26 cellular contexts compared by ENCODE assay signal in genomic region chr3:140180603-140181002, GRCh38.
DNase-seq lines count a peak whose midpoint lies in the region; ATAC-seq, FAIRE-seq and TF ChIP-seq lines count a peak whose summit lies in the region.
"Had no signal": no experiment of that assay in that cellular context is flagged by ENCODE, and none has a peak within 500 bp of the region (broad histone marks: within the 10 kb centered on the region; RNA-seq: fewer than 3 reads in every experiment).

No MANE protein-coding gene starts in this region.

- H3K9me3 ChIP-seq in astrocyte (ENCODE audit: insufficient read depth, low read depth, low read length) (no peaks in the 10 kb centered on the region), smooth muscle cell (replicated peaks; ENCODE audit: low read depth) (no peaks in the 10 kb centered on the region)
- H3K9me3 ChIP-seq: upper lobe of right lung had no signal

- H3K9me3 Mint-ChIP-seq in astrocyte (ENCODE audit: unreplicated experiment) = no peaks in the 10 kb centered on the region
- H3K9me3 Mint-ChIP-seq: stimulated activated effector memory CD8-positive, alpha-beta T cell treated with anti-CD3 and anti-CD28 coated beads, Interleukin-12 subunit alpha, Interleukin-12 subunit beta, amount 100 ng/mL, for 72 hours; T-helper 2 cell treated with Interferon-gamma antibody and Interleukin-4, amounts not matched to agents 5 μg/mL and 100 μg/mL, for 36 hours had no signal

- H3K4me1 ChIP-seq in astrocyte (ENCODE audit: insufficient read depth, low read length) (peaks cover 9% of the 10 kb centered on the region), smooth muscle cell (ENCODE audit: low read depth) (no peaks in the 10 kb centered on the region)
- H3K4me1 ChIP-seq: upper lobe of right lung had no signal

- H4K20me1 ChIP-seq in astrocyte (ENCODE audit: insufficient read depth, low read length) (no peaks in the 10 kb centered on the region), smooth muscle cell (ENCODE audit: low read depth) (no peaks in the 10 kb centered on the region)

- FAIRE-seq in astrocyte (lab: Jason Lieb, UNC) = no peak
- FAIRE-seq in RCC 7860 (lab: Jason Lieb, UNC) = no peak
- FAIRE-seq: GM12891, K562, kidney, small intestine had no signal

- H2AFZ ChIP-seq in astrocyte (ENCODE audit: low read depth, low read length) (no peak overlapping the region), smooth muscle cell (ENCODE audit: low read depth) (no peak overlapping the region)

- H3K4me2 ChIP-seq in astrocyte (ENCODE audit: low read length) (no peak overlapping the region), smooth muscle cell (peak overlapping the region; percentile 19)

- H3K27me3 Mint-ChIP-seq in astrocyte (ENCODE audit: low read depth, unreplicated experiment) = no peaks in the 10 kb centered on the region

- H3K27ac ChIP-seq in astrocyte (ENCODE audit: low read depth, low read length) = no peak overlapping the region
- H3K27ac ChIP-seq in smooth muscle cell (ENCODE audit: low read depth) = no peak overlapping the region
- H3K27ac ChIP-seq: coronary artery, upper lobe of right lung had no signal

- H3K9ac ChIP-seq in astrocyte (ENCODE audit: low read length) (no peak overlapping the region), smooth muscle cell (ENCODE audit: low read depth) (no peak overlapping the region)

- no peak for TF ChIP-seq CTCF in astrocyte (IDR thresholded peaks at IDR 0.05; ENCODE audit: insufficient read depth, low read depth, low read length)
- no peak for TF ChIP-seq CTCF in smooth muscle cell (IDR thresholded peaks at IDR 0.05; ENCODE audit: borderline replicate concordance, insufficient read depth, poor library complexity, severe bottlenecking)

- no peaks in the 10 kb centered on the region for H3K27me3 ChIP-seq in astrocyte (ENCODE audit: insufficient read depth, low read length)
- H3K27me3 ChIP-seq in smooth muscle cell (ENCODE audit: low read depth) = no peaks in the 10 kb centered on the region
- H3K27me3 ChIP-seq: upper lobe of right lung had no signal

- peak overlapping the region; percentile 23 for H3K27ac Mint-ChIP-seq in astrocyte (ENCODE audit: unreplicated experiment)
- H3K27ac Mint-ChIP-seq: CD4-positive, alpha-beta memory T cell; memory B cell; natural killer cell; stimulated activated effector memory CD8-positive, alpha-beta T cell treated with anti-CD3 and anti-CD28 coated beads, Interleukin-12 subunit alpha, Interleukin-12 subunit beta, amount 100 ng/mL, for 72 hours; T-helper 2 cell treated with Interferon-gamma antibody and Interleukin-4, amounts not matched to agents 5 μg/mL and 100 μg/mL, for 36 hours had no signal

- H3K79me2 ChIP-seq in astrocyte (ENCODE audit: insufficient read depth, low read length) = no peaks in the 10 kb centered on the region
- H3K79me2 ChIP-seq in smooth muscle cell (ENCODE audit: low read depth) = no peaks in the 10 kb centered on the region

- ATAC-seq in GM21526 (IDR thresholded peaks at IDR 0.05; ENCODE audit: low FRiP score, unreplicated experiment) (no peak), GM21367 (IDR thresholded peaks at IDR 0.05; ENCODE audit: unreplicated experiment) (no peak)
- ATAC-seq: K562; natural killer cell; stimulated activated effector memory CD8-positive, alpha-beta T cell treated with anti-CD3 and anti-CD28 coated beads, Interleukin-12 subunit alpha, Interleukin-12 subunit beta, amount 100 ng/mL, for 72 hours; upper lobe of right lung had no signal

- H3K4me3 ChIP-seq in astrocyte (ENCODE audit: insufficient read depth, low read depth, low read length) = no peak overlapping the region
- no peak overlapping the region for H3K4me3 ChIP-seq in smooth muscle cell
- H3K4me3 ChIP-seq: coronary artery, K562, upper lobe of right lung had no signal

- no peak overlapping the region for H3K4me3 Mint-ChIP-seq in astrocyte (ENCODE audit: unreplicated experiment)
- H3K4me3 Mint-ChIP-seq: CD4-positive, alpha-beta memory T cell; memory B cell; natural killer cell; stimulated activated effector memory CD8-positive, alpha-beta T cell treated with anti-CD3 and anti-CD28 coated beads, Interleukin-12 subunit alpha, Interleukin-12 subunit beta, amount 100 ng/mL, for 72 hours; T-helper 2 cell treated with Interferon-gamma antibody and Interleukin-4, amounts not matched to agents 5 μg/mL and 100 μg/mL, for 36 hours had no signal

- 33% methylated on average over 1 of the region's 1 CpG for WGBS in smooth muscle cell (ENCODE audit: low lambda C conversion rate)

- H3K4me1 Mint-ChIP-seq in astrocyte (ENCODE audit: low read depth, unreplicated experiment) = peaks cover 12% of the 10 kb centered on the region
- H3K4me1 Mint-ChIP-seq: CD4-positive, alpha-beta memory T cell; memory B cell; natural killer cell; stimulated activated effector memory CD8-positive, alpha-beta T cell treated with anti-CD3 and anti-CD28 coated beads, Interleukin-12 subunit alpha, Interleukin-12 subunit beta, amount 100 ng/mL, for 72 hours had no signal

- no peaks in the 10 kb centered on the region for H3K36me3 ChIP-seq in astrocyte (ENCODE audit: insufficient read depth, low read length)
- H3K36me3 ChIP-seq in smooth muscle cell (ENCODE audit: low read depth) = no peaks in the 10 kb centered on the region
- H3K36me3 ChIP-seq: upper lobe of right lung had no signal

- H3K36me3 Mint-ChIP-seq in astrocyte (ENCODE audit: low read depth, unreplicated experiment) = peaks cover 9% of the 10 kb centered on the region
- H3K36me3 Mint-ChIP-seq: CD4-positive, alpha-beta memory T cell; memory B cell; natural killer cell; stimulated activated effector memory CD8-positive, alpha-beta T cell treated with anti-CD3 and anti-CD28 coated beads, Interleukin-12 subunit alpha, Interleukin-12 subunit beta, amount 100 ng/mL, for 72 hours had no signal

- H3F3A ChIP-seq in smooth muscle cell (ENCODE audit: low read depth) = no peaks in the 10 kb centered on the region

- DNase-seq in NCI-H345 (lab: John Stamatoyannopoulos, UW) (peak; percentile 43), NCI-H345 treated with DMSO at 0.1 percent for 48 hours (lab: John Stamatoyannopoulos, UW; ENCODE audit: unreplicated experiment) (no peak), NCI-H2171 (lab: John Stamatoyannopoulos, UW) (peak; percentile 34), astrocyte (ENCODE audit: low read depth) (no peak), smooth muscle cell (lab: John Stamatoyannopoulos, UW; ENCODE audit: unreplicated experiment) (no peak), RCC 7860 (ENCODE audit: low spot score) (no peak)
- DNase-seq: 8988T; activated CD4-positive, CD25-positive, alpha-beta regulatory T cell treated with anti-CD3 and anti-CD28 coated beads, Interleukin-2, amount 50 U/mL, for 72 hours; activated naive CD4-positive, alpha-beta T cell; CD4-positive, alpha-beta memory T cell; erythroblast; GOT3; kidney; natural killer cell; NCI-H1048; posterior cingulate gyrus; small intestine; upper lobe of right lung had no signal

Comparison
In these comparisons a context has a peak if more than half of its experiments do, and no peak if none do; other contexts are left out.
1. DNase-seq: peak in NCI-H345 (single experiment) and NCI-H2171 (single experiment); none in NCI-H345 treated with DMSO at 0.1 percent for 48 hours (single experiment), astrocyte (single experiment), smooth muscle cell (single experiment) and RCC 7860 (single experiment).